Comparison of ENCODE assay signal across 31 cellular contexts in the genomic region with DNA sequence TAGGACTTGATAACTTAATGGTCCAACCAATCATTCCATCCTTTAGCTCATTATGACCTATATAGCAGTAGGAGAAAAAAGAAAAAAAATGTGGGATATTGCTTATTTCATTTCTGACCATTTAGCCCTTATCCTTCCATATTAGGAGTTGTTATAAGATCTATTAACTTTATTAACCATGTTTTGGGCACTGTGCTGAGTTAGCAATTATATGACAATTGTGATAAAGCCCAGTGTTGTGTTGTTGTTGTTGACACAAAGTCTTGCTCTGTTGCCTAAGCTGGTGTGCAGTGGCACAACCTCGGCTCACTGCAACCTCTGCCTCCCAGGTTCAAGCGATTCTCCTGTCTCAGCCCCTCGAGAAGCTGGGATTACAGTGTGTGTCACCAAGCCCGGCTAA.
DNase-seq lines count a peak whose midpoint lies in the region; ATAC-seq, FAIRE-seq and TF ChIP-seq lines count a peak whose summit lies in the region.
"Had no signal": no experiment of that assay in that cellular context is flagged by ENCODE, and none has a peak within 500 bp of the region (broad histone marks: within the 10 kb centered on the region; RNA-seq: fewer than 3 reads in every experiment).

No MANE protein-coding gene starts in this region.

- TF ChIP-seq POLR2A in HepG2 (IDR thresholded peaks at IDR 0.05; ENCODE audit: insufficient read depth in 1 of 2, low read depth in 2 of 2, low read length in 2 of 2) (no peak), right lobe of liver (IDR thresholded peaks at IDR 0.05) (no peak), A549 (IDR thresholded peaks at IDR 0.05; ENCODE audit: low read length) (no peak), IMR-90 (IDR thresholded peaks at IDR 0.05; ENCODE audit: low read depth, low read length) (no peak)

- H3K36me3 ChIP-seq in HepG2 (replicated peaks in 1 of 2; ENCODE audit: control insufficient read depth in 1 of 2, insufficient read depth in 2 of 2, low read length in 2 of 2) (no peaks in the 10 kb centered on the region), right lobe of liver (no peaks in the 10 kb centered on the region), IMR-90 (ENCODE audit: control insufficient read depth, insufficient read depth, low read length) (no peaks in the 10 kb centered on the region)
- H3K36me3 ChIP-seq: BE2C; BLaER1; BLaER1 treated with 17β-estradiol and CSF1 and Interleukin-3, amounts not matched to agents 10 nM and 100 nM had no signal

- H2AK5ac ChIP-seq in IMR-90 (ENCODE audit: low read depth, low read length), result no peak overlapping the region

- no peak overlapping the region for H3K4ac ChIP-seq in IMR-90 (ENCODE audit: low read depth, low read length)

- H3K79me2 ChIP-seq in HepG2 (ENCODE audit: insufficient read depth, low read length), result no peaks in the 10 kb centered on the region

- TF ChIP-seq EP300 in HepG2 (IDR thresholded peaks at IDR 0.05; ENCODE audit: low read depth in 2 of 2, low read length in 2 of 2) (no peak), HepG2 (CRISPR knock-in tag; IDR thresholded peaks at IDR 0.05; ENCODE audit: borderline replicate concordance) (no peak), A549 (IDR thresholded peaks at IDR 0.05) (no peak)

- H4K8ac ChIP-seq in IMR-90 (ENCODE audit: low read depth in 2 of 2, low read length in 2 of 2), result no peak overlapping the region

- no peak for TF ChIP-seq CTCF in HepG2 (CRISPR knock-in tag; IDR thresholded peaks at IDR 0.05)
- no peak for TF ChIP-seq CTCF in right lobe of liver (IDR thresholded peaks at IDR 0.05)
- TF ChIP-seq CTCF in A549 (IDR thresholded peaks at IDR 0.05), result no peak
- no peak for TF ChIP-seq CTCF in IMR-90 (conservative IDR thresholded peaks at IDR 0.05; ENCODE audit: low read depth, low read length)

- no peak overlapping the region for H2AK9ac ChIP-seq in IMR-90 (replicated peaks; ENCODE audit: low read depth, low read length, poor library complexity)

- no peaks in the 10 kb centered on the region for H3K79me1 ChIP-seq in IMR-90 (ENCODE audit: low read depth in 1 of 2, low read length in 2 of 2)

- peaks cover 75% of the 10 kb centered on the region for H3K9me3 ChIP-seq in HepG2 (ENCODE audit: low read length)
- no peaks in the 10 kb centered on the region for H3K9me3 ChIP-seq in right lobe of liver
- no peaks in the 10 kb centered on the region for H3K9me3 ChIP-seq in A549
- H3K9me3 ChIP-seq in IMR-90 (ENCODE audit: control insufficient read depth, insufficient read depth, low read length), result no peaks in the 10 kb centered on the region
- H3K9me3 ChIP-seq: BE2C; BLaER1; BLaER1 treated with 17β-estradiol and CSF1 and Interleukin-3, amounts not matched to agents 10 nM and 100 nM; Caco-2 had no signal

- no peak overlapping the region for H3K14ac ChIP-seq in IMR-90 (replicated peaks; ENCODE audit: low read depth, low read length)

- H4K91ac ChIP-seq in IMR-90 (ENCODE audit: insufficient read depth, low read depth, low read length), result no peak overlapping the region

- H4K20me1 ChIP-seq in HepG2 (ENCODE audit: insufficient read depth, low read length) (no peaks in the 10 kb centered on the region), IMR-90 (ENCODE audit: insufficient read depth, low read length) (no peaks in the 10 kb centered on the region)
- H4K20me1 ChIP-seq: BLaER1; BLaER1 treated with 17β-estradiol and CSF1 and Interleukin-3, amounts not matched to agents 10 nM and 100 nM had no signal

- BruUV-seq in HepG2 (replicated peaks; lab: Mats Ljungman, UMichigan) (no TSS peak), IMR-90 (replicated peaks; lab: Mats Ljungman, UMichigan) (no TSS peak)

- in situ Hi-C loops in HepG2 (cut with HindIII; ENCODE audit: extremely low pct_ligation_motif_present, low pct_unique_long_range_greater_than_20kb) (no loop called here), IMR-90 (cut with MboI; ENCODE audit: low sequenced_read_pairs) (no loop called here)

- intact Hi-C loops in HepG2 (cut with micrococcal nuclease; ENCODE audit: unreplicated experiment) (no loop called here), right lobe of liver (cut with DNase I) (no loop called here), IMR-90 (cut with micrococcal nuclease) (no loop called here)

- H3K18ac ChIP-seq in IMR-90 (ENCODE audit: low read depth, low read length), result no peak overlapping the region

- WGBS in HepG2 (ENCODE audit: low lambda C conversion rate), result 13% methylated on average over 4 of the region's 4 CpGs
- 90% methylated on average over 3 of the region's 4 CpGs for WGBS in right lobe of liver (ENCODE audit: insufficient coverage, low coverage, low lambda C conversion rate, missing lambda C conversion rate)
- 36% methylated on average over 4 of the region's 4 CpGs for WGBS in A549 (ENCODE audit: missing lambda C conversion rate)
- WGBS in IMR-90 (ENCODE audit: extremely low coverage in 2 of 2, insufficient read length in 1 of 2), 2 experiments, result no CpG with 5 or more reads among the region's 4 CpGs

- H2BK120ac ChIP-seq in IMR-90 (ENCODE audit: low read depth, low read length), result no peak overlapping the region

- H3K4me3 ChIP-seq in HepG2 (replicated peaks in 1 of 3; ENCODE audit: insufficient read depth in 1 of 3, low read depth in 2 of 3, low read length in 3 of 3) (no peak overlapping the region), right lobe of liver (no peak overlapping the region), A549 (no peak overlapping the region), IMR-90 (ENCODE audit: insufficient read depth, low read depth, low read length) (no peak overlapping the region)
- H3K4me3 ChIP-seq: BLaER1; BLaER1 treated with 17β-estradiol and CSF1 and Interleukin-3, amounts not matched to agents 10 nM and 100 nM had no signal

- dilution Hi-C loops in IMR-90 (cut with HindIII; ENCODE audit: low sequenced_read_pairs, unreplicated experiment), result no loop called here

- no peak overlapping the region for H3K56ac ChIP-seq in IMR-90 (ENCODE audit: extremely low read depth, insufficient read depth, low read length)

- no peak overlapping the region for H4K5ac ChIP-seq in IMR-90 (ENCODE audit: low read depth, low read length)

- FAIRE-seq in HepG2 (lab: Jason Lieb, UNC) (no peak), A549 (lab: Jason Lieb, UNC) (no peak)
- FAIRE-seq: D721Med had no signal

- no peak overlapping the region for H2BK5ac ChIP-seq in IMR-90 (ENCODE audit: low read depth, low read length, poor library complexity, severe bottlenecking)

- CTCF ChIA-PET in HepG2 (lab: Yijun Ruan, JAX; ENCODE audit: low intra/inter-chr PET ratio, low total read pairs) (no interaction called here), A549 (lab: Yijun Ruan, JAX) (no interaction called here), IMR-90 (lab: Yijun Ruan, JAX) (no interaction called here)

- H3K27me3 ChIP-seq in HepG2 (ENCODE audit: control insufficient read depth in 1 of 2, insufficient read depth in 2 of 2, low read length in 2 of 2), result no peaks in the 10 kb centered on the region
- no peaks in the 10 kb centered on the region for H3K27me3 ChIP-seq in right lobe of liver
- no peaks in the 10 kb centered on the region for H3K27me3 ChIP-seq in IMR-90 (ENCODE audit: control insufficient read depth, insufficient read depth, low read length)
- H3K27me3 ChIP-seq: BE2C; BLaER1; BLaER1 treated with 17β-estradiol and CSF1 and Interleukin-3, amounts not matched to agents 10 nM and 100 nM had no signal

- DNase-seq in HepG2 (ENCODE audit: low spot score) (no peak), right lobe of liver (no peak), A549 (ENCODE audit: low read depth in 1 of 2, low spot score in 1 of 2) (no peak), IMR-90 (no peak), SHP77 treated with DMSO at 0.1 percent for 48 hours (lab: John Stamatoyannopoulos, UW) (no peak)
- no peak for DNase-seq in NK-92 treated with Interleukin-12 subunit alpha and Interleukin-12 subunit beta, amount 100 ng/mL, for 24 hours (lab: John Stamatoyannopoulos, UW)
- DNase-seq: 8988T; ACHN; AML-193; BE2C; C1 segment of cervical spinal cord; Caco-2; Calu3; CD4-positive, alpha-beta memory T cell; CD4-positive, alpha-beta T cell; CD4-positive, CD25-positive, alpha-beta regulatory T cell; CD8-positive, alpha-beta memory T cell; CD8-positive, alpha-beta T cell; COR-L47; DMS 273 treated with DMSO at 0.1 percent for 48 hours; DMS153; DMS53; DMS79; DMS79 treated with DMSO at 0.1 percent for 48 hours; DND-41; EL had no signal

- H3K23ac ChIP-seq in IMR-90 (ENCODE audit: low read depth, low read length), result no peak overlapping the region

- H3K9ac ChIP-seq in HepG2 (ENCODE audit: insufficient read depth, low read depth, low read length) (no peak overlapping the region), IMR-90 (ENCODE audit: low read depth, low read length) (no peak overlapping the region)
- H3K9ac ChIP-seq: BLaER1; BLaER1 treated with 17β-estradiol and CSF1 and Interleukin-3, amounts not matched to agents 10 nM and 100 nM had no signal

- H3K9me1 ChIP-seq in IMR-90 (ENCODE audit: insufficient read depth, low read length), result no peaks in the 10 kb centered on the region

- no peaks in the 10 kb centered on the region for H3K4me1 ChIP-seq in HepG2 (ENCODE audit: insufficient read depth, low read length)
- no peaks in the 10 kb centered on the region for H3K4me1 ChIP-seq in right lobe of liver
- no peaks in the 10 kb centered on the region for H3K4me1 ChIP-seq in A549
- no peaks in the 10 kb centered on the region for H3K4me1 ChIP-seq in IMR-90 (ENCODE audit: control insufficient read depth, insufficient read depth, low read length)
- H3K4me1 ChIP-seq: BE2C; BLaER1; BLaER1 treated with 17β-estradiol and CSF1 and Interleukin-3, amounts not matched to agents 10 nM and 100 nM; Caco-2 had no signal

- H3K4me2 ChIP-seq in HepG2 (ENCODE audit: low read depth, low read length) (no peak overlapping the region), A549 (no peak overlapping the region), IMR-90 (ENCODE audit: low read depth, low read length) (no peak overlapping the region)
- H3K4me2 ChIP-seq: BLaER1; BLaER1 treated with 17β-estradiol and CSF1 and Interleukin-3, amounts not matched to agents 10 nM and 100 nM had no signal

- H3K27ac ChIP-seq in HepG2 (ENCODE audit: extremely low read length, insufficient read depth, low read length), result no peak overlapping the region
- no peak overlapping the region for H3K27ac ChIP-seq in right lobe of liver
- no peak overlapping the region for H3K27ac ChIP-seq in A549
- no peak overlapping the region for H3K27ac ChIP-seq in IMR-90 (ENCODE audit: insufficient read depth, low read length)
- H3K27ac ChIP-seq: 22Rv1; BLaER1; BLaER1 treated with 17β-estradiol and CSF1 and Interleukin-3, amounts not matched to agents 10 nM and 100 nM; C4-2B had no signal

- POLR2A ChIA-PET in HepG2 (lab: Yijun Ruan, JAX), result no interaction called here
- POLR2A ChIA-PET in A549 (lab: Yijun Ruan, JAX), result no interaction called here
- POLR2A ChIA-PET in IMR-90 (lab: Charles Lee; ENCODE audit: unreplicated experiment), result no interaction called here

- H2BK15ac ChIP-seq in IMR-90 (ENCODE audit: low read depth, low read length), result no peak overlapping the region

- no peak overlapping the region for H2AFZ ChIP-seq in HepG2 (ENCODE audit: low read length)
- no peak overlapping the region for H2AFZ ChIP-seq in IMR-90 (replicated peaks; ENCODE audit: low read length, poor library complexity)

- ATAC-seq in HepG2 (no peak), right lobe of liver (no peak), A549 (no peak), IMR-90 (ENCODE audit: low read depth) (no peak)
- ATAC-seq: CD8-positive, alpha-beta T cell had no signal

- TF ChIP-seq RAD21 in HepG2 (CRISPR knock-in tag; IDR thresholded peaks at IDR 0.05) (no peak), A549 (conservative IDR thresholded peaks at IDR 0.05 in 1 of 2, IDR thresholded peaks at IDR 0.05 in 1 of 2) (no peak), IMR-90 (IDR thresholded peaks at IDR 0.05; ENCODE audit: low read length) (no peak)

- no peak overlapping the region for H2BK20ac ChIP-seq in IMR-90 (ENCODE audit: low read depth, low read length)
